In the genomic region with DNA sequence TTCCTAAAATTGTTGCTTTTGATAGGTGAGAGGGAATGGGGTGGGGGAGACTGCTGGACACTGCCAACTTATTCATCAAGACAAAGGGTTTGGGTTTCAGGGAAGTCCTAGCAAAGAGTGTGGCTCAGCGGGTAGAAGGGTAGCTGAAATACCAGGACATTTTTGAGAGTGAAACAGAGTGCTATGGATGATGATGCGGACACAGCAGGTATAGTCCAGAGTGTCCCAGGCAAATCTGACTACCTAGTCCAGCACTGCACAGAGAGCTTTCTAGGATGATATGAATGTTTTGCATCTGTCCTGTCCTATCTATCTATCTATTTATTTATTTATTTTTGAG, we compare ENCODE assay signal across 8 cellular contexts.
DNase-seq lines count a peak whose midpoint lies in the region; ATAC-seq, FAIRE-seq and TF ChIP-seq lines count a peak whose summit lies in the region.

No MANE protein-coding gene starts in this region.

- H3K36me3 ChIP-seq in Caco-2 (ENCODE audit: control insufficient read depth, insufficient read depth, low read length) (no peaks in the 10 kb centered on the region), pancreas (no peaks in the 10 kb centered on the region)

- intact Hi-C loops in Caco-2 (cut with micrococcal nuclease; ENCODE audit: unreplicated experiment) (loop anchor here (5.0 kb wide), 1 partner anchor 324 kb away; the partner anchor contains the start of gene ZNF217), pancreas (cut with DNase I) (loop anchor here in 1 of 3 donors (5.0 kb wide), 1 partner anchor 339 kb away; no protein-coding TSS in a partner anchor)

- POLR2A ChIA-PET in Caco-2 (lab: Charles Lee): interaction anchor here (0.5 to 1.0 kb wide), 2 partner anchors 144 to 152 kb away, joined by 3 to 4 read pairs; no protein-coding TSS in a partner anchor
- POLR2A ChIA-PET in RWPE1 (lab: Yijun Ruan, JAX; ENCODE audit: low non-redundant PET): no interaction called here

- no peaks in the 10 kb centered on the region for H3K27me3 Mint-ChIP-seq in Caco-2 (ENCODE audit: insufficient read depth, unreplicated experiment)

- no peak for FAIRE-seq in pancreas (lab: Jason Lieb, UNC)

- peaks cover 38% of the 10 kb centered on the region for H3K4me1 Mint-ChIP-seq in Caco-2 (ENCODE audit: low read depth, unreplicated experiment)

- CTCF ChIA-PET in Caco-2 (lab: Charles Lee): interaction anchor here (0.8 to 5.4 kb wide), 24 partner anchors 8 to 402 kb away, joined by 3 to 38 read pairs (median 6); no protein-coding TSS in a partner anchor
- CTCF ChIA-PET in RWPE1 (lab: Yijun Ruan, JAX): interaction anchor here (0.5 to 3.5 kb wide), 33 partner anchors 10 to 1656 kb away, joined by 3 to 24 read pairs (median 5); no protein-coding TSS in a partner anchor

- H3K4me1 ChIP-seq in Caco-2 (peaks cover 14% of the 10 kb centered on the region), pancreas (peaks cover 0 to 12% (median 0%) of the 10 kb centered on the region in 3 donors)

- H3K27ac Mint-ChIP-seq in Caco-2 (ENCODE audit: unreplicated experiment): peak overlapping the region; percentile 82

- H3K9me3 ChIP-seq in Caco-2 (no peaks in the 10 kb centered on the region), pancreas (no peaks in the 10 kb centered on the region)

- H3K9me3 Mint-ChIP-seq in Caco-2 (ENCODE audit: unreplicated experiment): peaks cover 1% of the 10 kb centered on the region

- no peak overlapping the region for H3K4me3 ChIP-seq in Caco-2 (ENCODE audit: low read depth, low read length)
- peak overlapping the region in 1 of 4 donors; percentile 61 for H3K4me3 ChIP-seq in pancreas

- WGBS in pancreas, 2 donors: 69 to 76% methylated on average over 2 of the region's 2 CpGs

- H3K4me3 Mint-ChIP-seq in Caco-2 (ENCODE audit: unreplicated experiment): peak overlapping the region; percentile 92

- DNase-seq in Caco-2: peak in 1 of 2 experiments; percentile 18
- no peak for DNase-seq in RWPE1 (ENCODE audit: low spot score)
- no peak for DNase-seq in pancreas
- no peak for DNase-seq in SHP77 (lab: John Stamatoyannopoulos, UW)
- DNase-seq in SIG-M5 (lab: John Stamatoyannopoulos, UW): no peak
- no peak for DNase-seq in NCI-H748 (lab: John Stamatoyannopoulos, UW; ENCODE audit: unreplicated experiment)
- DNase-seq in effector CD4-positive, alpha-beta T cell: no peak

- BruUV-seq in Caco-2 (replicated peaks; lab: Mats Ljungman, UMichigan): no TSS peak

- peaks cover 7% of the 10 kb centered on the region for H3K36me3 Mint-ChIP-seq in Caco-2 (ENCODE audit: insufficient read depth, unreplicated experiment)

- TF ChIP-seq CTCF in Caco-2 (IDR thresholded peaks at IDR 0.05; ENCODE audit: insufficient read depth in 1 of 2, low read depth in 1 of 2, low read length in 1 of 2, severe bottlenecking in 1 of 2, unreplicated experiment in 1 of 2) (no peak), RWPE1 (conservative IDR thresholded peaks at IDR 0.05; ENCODE audit: low read depth) (no peak), pancreas (IDR thresholded peaks at IDR 0.05) (no peak)

- no peaks in the 10 kb centered on the region for H3K27me3 ChIP-seq in Caco-2 (replicated peaks; ENCODE audit: control insufficient read depth, insufficient read depth, low read length)
- H3K27me3 ChIP-seq in pancreas: no peaks in the 10 kb centered on the region

- ATAC-seq in esophagus mucosa (peak; percentile 6), pancreas (peak in 3 of 4 donors; percentile 3 to 10 (median 6))

- H3K27ac ChIP-seq in RWPE1 (peak overlapping the region; percentile 81), pancreas (peak overlapping the region in 3 of 4 donors; percentile 79 to 87 (median 86))
